In the genomic region with DNA sequence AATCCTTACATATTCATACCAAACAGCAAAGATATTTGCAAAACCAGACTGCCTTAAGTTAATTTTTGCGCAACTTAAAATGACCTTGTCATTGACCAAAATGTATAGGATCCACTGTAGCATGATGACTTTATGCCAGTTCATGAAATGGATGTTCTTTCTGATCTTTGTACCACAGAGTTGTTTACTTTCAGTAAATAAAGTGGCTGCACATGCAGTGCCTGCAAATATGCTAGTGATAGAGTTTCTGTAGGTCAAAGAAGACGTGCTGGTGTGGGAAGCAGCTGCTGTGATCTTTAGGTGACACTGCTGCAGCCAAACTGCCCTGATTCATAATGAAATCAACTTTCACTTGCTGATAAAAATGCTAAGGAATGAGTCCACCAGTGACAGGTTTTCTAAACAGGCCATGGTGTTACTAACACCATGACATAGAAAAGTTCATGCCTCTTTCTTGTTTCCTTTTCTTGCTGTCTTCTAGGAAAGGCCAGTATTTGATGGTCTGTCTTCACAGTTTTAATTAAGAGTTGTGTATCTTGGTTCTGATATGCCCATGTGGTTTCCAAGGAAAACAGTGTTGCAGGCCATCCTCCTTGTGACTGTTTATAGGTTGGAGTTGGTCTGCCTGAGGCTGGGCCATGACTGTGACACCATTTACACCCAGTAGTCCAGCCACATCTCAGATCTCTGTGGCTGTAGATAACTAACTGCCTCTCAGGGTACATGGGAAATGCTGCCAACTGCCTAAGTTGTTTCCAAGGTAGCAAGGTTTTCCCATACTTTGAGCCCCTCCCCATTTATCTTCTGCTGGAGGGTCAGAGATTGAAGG, we compare ENCODE assay signal across 1 cellular context.
TF ChIP-seq lines count a peak whose summit lies in the region.

No MANE protein-coding gene starts in this region.

TF ChIP-seq in HepG2, 621 proteins besides CTCF, POLR2A, EP300 and RAD21 (continued from another document):
- TF ChIP-seq RXRB (CRISPR knock-in tag; IDR thresholded peaks at IDR 0.05; ENCODE audit: borderline replicate concordance), result peak; percentile 89
- no peak for TF ChIP-seq ZNF329 (CRISPR knock-in tag; IDR thresholded peaks at IDR 0.05; ENCODE audit: low read depth)
- peak; percentile 53; the same call in 1 of the 2 replicates for TF ChIP-seq HHEX (CRISPR knock-in tag; IDR thresholded peaks at IDR 0.05)
- peak; percentile 98 for TF ChIP-seq ZNF549 (CRISPR knock-in tag; IDR thresholded peaks at IDR 0.05)
- peak; percentile 96 for TF ChIP-seq ARID3A (IDR thresholded peaks at IDR 0.05; ENCODE audit: low read depth, low read length)
- peak; percentile 58; the same call in 1 of the 2 replicates for TF ChIP-seq FOXK1 (CRISPR knock-in tag; IDR thresholded peaks at IDR 0.05; ENCODE audit: borderline replicate concordance, low read depth)
- TF ChIP-seq DPF2 (CRISPR knock-in tag; IDR thresholded peaks at IDR 0.05; ENCODE audit: borderline replicate concordance, low read depth), result peak; percentile 51; the same call in 1 of the 2 replicates
- peak; percentile 89 for TF ChIP-seq PAXIP1 (CRISPR knock-in tag; conservative IDR thresholded peaks at IDR 0.05)
- peak; percentile 68; the same call in 1 of the 2 replicates for TF ChIP-seq HMG20A (CRISPR knock-in tag; IDR thresholded peaks at IDR 0.05; ENCODE audit: borderline replicate concordance)
- peak; percentile 88; the same call in 1 of the 2 replicates for TF ChIP-seq FOXJ3 (CRISPR knock-in tag; IDR thresholded peaks at IDR 0.05; ENCODE audit: borderline replicate concordance)
- TF ChIP-seq SATB2 (CRISPR knock-in tag; IDR thresholded peaks at IDR 0.05), result no peak
TF ChIP-seq in HepG2: peak in this region for 97.
